2 cellular contexts compared by ENCODE assay signal in genomic region chr7:1624999-1625927, GRCh38.
A peak's percentile ranks its signal among the peaks of the same experiment; 100 is the strongest.
TF ChIP-seq lines count a peak whose summit lies in the region.

No MANE protein-coding gene starts in this region.

TF ChIP-seq in HEK293, 187 proteins besides CTCF, POLR2A, EP300 and RAD21:
- TF ChIP-seq EGR2 (tag by site-specific recombination; IDR thresholded peaks at IDR 0.05; ENCODE audit: low read depth) (peak; percentile 75), KLF7 (tag by site-specific recombination; IDR thresholded peaks at IDR 0.05; ENCODE audit: borderline replicate concordance) (no peak), ZNF2 (tag by site-specific recombination; IDR thresholded peaks at IDR 0.05) (no peak), ZNF518A (tag by site-specific recombination; conservative IDR thresholded peaks at IDR 0.05; ENCODE audit: low read depth) (no peak), ZNF785 (tag by site-specific recombination; IDR thresholded peaks at IDR 0.05) (no peak), ZNF184 (tag by site-specific recombination; IDR thresholded peaks at IDR 0.05) (no peak), TCF7L2 (IDR thresholded peaks at IDR 0.05; ENCODE audit: borderline replicate concordance, low read depth, low read length) (no peak), ZNF223 (tag by site-specific recombination; IDR thresholded peaks at IDR 0.05) (no peak), ZFHX2 (tag by site-specific recombination; conservative IDR thresholded peaks at IDR 0.05) (peak; percentile 70), ZNF239 (tag by site-specific recombination; IDR thresholded peaks at IDR 0.05) (no peak), ZNF214 (tag by site-specific recombination; IDR thresholded peaks at IDR 0.05; ENCODE audit: borderline replicate concordance) (no peak), ZNF701 (tag by site-specific recombination; IDR thresholded peaks at IDR 0.05) (no peak), ZNF629 (tag by site-specific recombination; IDR thresholded peaks at IDR 0.05) (no peak), ZNF488 (tag by site-specific recombination; IDR thresholded peaks at IDR 0.05) (no peak), PATZ1 (tag by site-specific recombination; IDR thresholded peaks at IDR 0.05) (no peak)

TF ChIP-seq in H1, 55 proteins besides CTCF, POLR2A, EP300 and RAD21:
- TF ChIP-seq NRF1 (IDR thresholded peaks at IDR 0.05; ENCODE audit: low read depth, low read length) (no peak), KDM5A (IDR thresholded peaks at IDR 0.05; ENCODE audit: low read length) (no peak), HDAC6 (IDR thresholded peaks at IDR 0.05; ENCODE audit: low read depth, low read length) (no peak), BACH1 (IDR thresholded peaks at IDR 0.05; ENCODE audit: low read length) (no peak), YY1 (IDR thresholded peaks at IDR 0.05; ENCODE audit: low read depth, low read length) (no peak), GTF2F1 (IDR thresholded peaks at IDR 0.05; ENCODE audit: borderline replicate concordance, low read depth, low read length) (no peak), MAFK (IDR thresholded peaks at IDR 0.05; ENCODE audit: low read depth, low read length) (no peak), CHD1 (IDR thresholded peaks at IDR 0.05; ENCODE audit: low read depth, low read length) (no peak)
